Comparison of ENCODE assay signal across 8 cellular contexts in the genomic region with DNA sequence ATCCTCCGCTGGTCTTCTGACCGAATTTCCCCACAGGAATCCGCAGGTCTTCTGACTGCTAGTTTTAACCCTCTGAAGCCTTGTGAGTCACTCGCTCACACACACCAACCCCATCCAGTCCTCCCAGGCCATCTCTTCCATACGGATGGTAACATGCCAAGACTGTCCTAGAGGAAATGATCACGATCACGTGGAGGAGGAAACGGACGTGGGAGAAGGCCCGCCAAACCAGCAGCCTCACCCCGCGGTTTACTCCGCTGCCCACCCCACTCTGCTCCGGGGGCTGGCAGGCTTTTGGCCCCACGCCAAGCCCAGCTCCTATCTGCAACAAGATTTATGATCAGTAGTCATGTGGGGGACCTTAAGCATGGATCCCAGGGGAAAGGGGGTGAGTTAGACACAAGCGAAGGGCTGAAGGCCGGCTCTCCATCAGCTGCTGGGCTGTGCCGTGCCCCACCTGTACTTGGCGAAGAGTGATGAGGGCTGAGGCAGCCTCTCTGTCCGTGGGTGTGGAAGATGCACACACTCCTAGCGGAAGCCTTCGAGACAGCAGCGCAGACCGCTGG. TPM values are rescaled to one million over a fixed set of nuclear protein-coding genes. Genes with fewer than 3 reads are reported as not detected.
A peak's percentile ranks its signal among the peaks of the same experiment; 100 is the strongest.
DNase-seq lines count a peak whose midpoint lies in the region; ATAC-seq and TF ChIP-seq lines count a peak whose summit lies in the region.

No MANE protein-coding gene starts in this region.

- no peak for TF ChIP-seq CTCF in activated B cell treated with CpG ODN at 0.5 μM for 24 hours (IDR thresholded peaks at IDR 0.05)
- TF ChIP-seq CTCF in fibroblast of villous mesenchyme (IDR thresholded peaks at IDR 0.05; ENCODE audit: insufficient read depth, low read depth, low read length), result no peak
- TF ChIP-seq CTCF in progenitor cell of endocrine pancreas (IDR thresholded peaks at IDR 0.05; ENCODE audit: unreplicated experiment), result no peak

- peak; percentile 30 for DNase-seq in activated CD4-positive, alpha-beta T cell treated with anti-CD3 and anti-CD28 coated beads for 36 hours
- DNase-seq in activated CD4-positive, alpha-beta T cell treated with anti-CD3 and anti-CD28 coated beads for 48 hours, result no peak
- peak; percentile 65 for DNase-seq in MV-4-11 (lab: John Stamatoyannopoulos, UW)
- no peak for DNase-seq in activated B cell treated with CpG ODN at 0.5 μM for 24 hours
- peak; percentile 95 for DNase-seq in fibroblast of villous mesenchyme (ENCODE audit: low read depth)
- no peak for DNase-seq in progenitor cell of endocrine pancreas (ENCODE audit: low spot score, unreplicated experiment)

- peak; percentile 13 for ATAC-seq in activated CD4-positive, alpha-beta T cell treated with anti-CD3 and anti-CD28 coated beads for 36 hours
- no peak for ATAC-seq in activated B cell treated with CpG ODN at 0.5 μM for 24 hours (ENCODE audit: low read depth)
- no peak for ATAC-seq in HG02840 (IDR thresholded peaks at IDR 0.05; ENCODE audit: low FRiP score, unreplicated experiment)
- ATAC-seq in GM18861 (IDR thresholded peaks at IDR 0.05; ENCODE audit: unreplicated experiment), result no peak

- H3K36me3 Mint-ChIP-seq in activated CD4-positive, alpha-beta T cell treated with anti-CD3 and anti-CD28 coated beads for 36 hours (ENCODE audit: low read depth), result peaks cover 17% of the 10 kb centered on the region
- H3K36me3 Mint-ChIP-seq in activated B cell treated with CpG ODN at 0.5 μM for 24 hours (ENCODE audit: low read depth) (peaks cover 45% of the 10 kb centered on the region), progenitor cell of endocrine pancreas (ENCODE audit: insufficient read depth) (peaks cover 8% of the 10 kb centered on the region)

- no peaks in the 10 kb centered on the region for H3K27me3 Mint-ChIP-seq in activated CD4-positive, alpha-beta T cell treated with anti-CD3 and anti-CD28 coated beads for 36 hours
- H3K27me3 Mint-ChIP-seq in activated B cell treated with CpG ODN at 0.5 μM for 24 hours (no peaks in the 10 kb centered on the region), progenitor cell of endocrine pancreas (no peaks in the 10 kb centered on the region)

- peaks cover 38% of the 10 kb centered on the region for H3K4me1 Mint-ChIP-seq in activated CD4-positive, alpha-beta T cell treated with anti-CD3 and anti-CD28 coated beads for 36 hours
- H3K4me1 Mint-ChIP-seq in activated B cell treated with CpG ODN at 0.5 μM for 24 hours (peaks cover 45% of the 10 kb centered on the region), progenitor cell of endocrine pancreas (ENCODE audit: low read depth) (peaks cover 15% of the 10 kb centered on the region)

- H3K27ac Mint-ChIP-seq in activated CD4-positive, alpha-beta T cell treated with anti-CD3 and anti-CD28 coated beads for 36 hours, result peak overlapping the region; percentile 86
- peak overlapping the region; percentile 92 for H3K27ac Mint-ChIP-seq in activated B cell treated with CpG ODN at 0.5 μM for 24 hours
- H3K27ac Mint-ChIP-seq in progenitor cell of endocrine pancreas, result peak overlapping the region; percentile 93

- CTCF ChIA-PET in activated CD4-positive, alpha-beta T cell treated with anti-CD3 and anti-CD28 coated beads for 36 hours (lab: Charles Lee), result interaction anchor here (0.6 kb wide), 1 partner anchor 13 kb away, joined by 3 read pairs; no protein-coding TSS in a partner anchor
- CTCF ChIA-PET in activated B cell treated with CpG ODN at 0.5 μM for 24 hours (lab: Charles Lee), result no interaction called here

- peak overlapping the region; percentile 80 for H3K4me3 ChIP-seq in fibroblast of villous mesenchyme (ENCODE audit: low read depth, low read length)

- H3K9me3 Mint-ChIP-seq in activated CD4-positive, alpha-beta T cell treated with anti-CD3 and anti-CD28 coated beads for 36 hours (ENCODE audit: low read depth), result no peaks in the 10 kb centered on the region
- H3K9me3 Mint-ChIP-seq in activated B cell treated with CpG ODN at 0.5 μM for 24 hours (no peaks in the 10 kb centered on the region), progenitor cell of endocrine pancreas (ENCODE audit: low read depth) (no peaks in the 10 kb centered on the region)

- intact Hi-C loops in activated CD4-positive, alpha-beta T cell treated with anti-CD3 and anti-CD28 coated beads for 36 hours (cut with DNase I, micrococcal nuclease), result loop anchor here (1.0 to 5.0 kb wide), 7 partner anchors 39 to 518 kb away; partner anchors contain the start of genes ASPSCR1 (in 1 of the 2), BAIAP2 (in 1 of the 2), PCYT2 (in 1 of the 2) and SLC38A10 (in 1 of the 2)
- intact Hi-C loops in activated B cell treated with CpG ODN at 0.5 μM for 24 hours (cut with micrococcal nuclease), result loop anchor here (1.0 to 5.0 kb wide), 6 partner anchors 8 to 301 kb away; partner anchors contain the start of genes ACTG1 and SLC38A10

- POLR2A ChIA-PET in activated CD4-positive, alpha-beta T cell treated with anti-CD3 and anti-CD28 coated beads for 36 hours (lab: Charles Lee), result no interaction called here
- POLR2A ChIA-PET in activated B cell treated with CpG ODN at 0.5 μM for 24 hours (lab: Charles Lee), result interaction anchor here (0.5 to 8.1 kb wide), 3 partner anchors 40 to 864 kb away, joined by 6 to 188 read pairs (median 7); partner anchors contain the start of gene ACTG1

- peak overlapping the region; percentile 89 for H3K4me3 Mint-ChIP-seq in activated CD4-positive, alpha-beta T cell treated with anti-CD3 and anti-CD28 coated beads for 36 hours
- H3K4me3 Mint-ChIP-seq in activated B cell treated with CpG ODN at 0.5 μM for 24 hours, result peak overlapping the region; percentile 91
- H3K4me3 Mint-ChIP-seq in progenitor cell of endocrine pancreas (ENCODE audit: low read depth), result peak overlapping the region; percentile 85

RNA-seq across cellular contexts. Expression of gene FAAP100, which starts 1.5 kb away (rescaled TPM):
- 10 to 100 TPM; 30.4 to 39.3 TPM for total RNA-seq in activated CD4-positive, alpha-beta T cell treated with anti-CD3 and anti-CD28 coated beads for 36 hours
- total RNA-seq in activated B cell treated with CpG ODN at 0.5 μM for 24 hours (42.6 and 48.2 TPM in 2 replicates), fibroblast of villous mesenchyme (27.6 and 40.3 TPM in 2 replicates), progenitor cell of endocrine pancreas (46.5 and 47.7 TPM in 2 replicates)

RNA-seq across cellular contexts. Expression of gene FSCN2, which starts 25.5 kb away (rescaled TPM):
- total RNA-seq in activated CD4-positive, alpha-beta T cell treated with anti-CD3 and anti-CD28 coated beads for 36 hours, result under 1 TPM; 0.23 to 0.58 TPM
- total RNA-seq in activated B cell treated with CpG ODN at 0.5 μM for 24 hours, result 3.2 and 5.5 TPM in 2 replicates
- total RNA-seq in fibroblast of villous mesenchyme, result 1.7 and 3.5 TPM in 2 replicates
- 4.8 and 5.3 TPM in 2 replicates for total RNA-seq in progenitor cell of endocrine pancreas

RNA-seq across cellular contexts. Expression of gene ACTG1, which starts 41.1 kb away (rescaled TPM):
- 1,000 to 10,000 TPM; 4,119 to 5,987 TPM for total RNA-seq in activated CD4-positive, alpha-beta T cell treated with anti-CD3 and anti-CD28 coated beads for 36 hours
- total RNA-seq in activated B cell treated with CpG ODN at 0.5 μM for 24 hours (2,863 and 2,949 TPM in 2 replicates), fibroblast of villous mesenchyme (10,242 and 13,686 TPM in 2 replicates), progenitor cell of endocrine pancreas (3,227 and 3,279 TPM in 2 replicates)

Comparison
In these comparisons a context has a peak if more than half of its experiments do, and no peak if none do; other contexts are left out.
1. DNase-seq: peak in activated CD4-positive, alpha-beta T cell treated with anti-CD3 and anti-CD28 coated beads for 36 hours (single experiment), MV-4-11 (single experiment) and fibroblast of villous mesenchyme (single experiment); none in activated CD4-positive, alpha-beta T cell treated with anti-CD3 and anti-CD28 coated beads for 48 hours (single experiment), activated B cell treated with CpG ODN at 0.5 μM for 24 hours (single experiment) and progenitor cell of endocrine pancreas (single experiment).
2. Peak in every context shown above with its lines, with median percentiles within 50 percentile points of each other: H3K27ac Mint-ChIP-seq and H3K4me3 Mint-ChIP-seq.